In the genomic region with DNA sequence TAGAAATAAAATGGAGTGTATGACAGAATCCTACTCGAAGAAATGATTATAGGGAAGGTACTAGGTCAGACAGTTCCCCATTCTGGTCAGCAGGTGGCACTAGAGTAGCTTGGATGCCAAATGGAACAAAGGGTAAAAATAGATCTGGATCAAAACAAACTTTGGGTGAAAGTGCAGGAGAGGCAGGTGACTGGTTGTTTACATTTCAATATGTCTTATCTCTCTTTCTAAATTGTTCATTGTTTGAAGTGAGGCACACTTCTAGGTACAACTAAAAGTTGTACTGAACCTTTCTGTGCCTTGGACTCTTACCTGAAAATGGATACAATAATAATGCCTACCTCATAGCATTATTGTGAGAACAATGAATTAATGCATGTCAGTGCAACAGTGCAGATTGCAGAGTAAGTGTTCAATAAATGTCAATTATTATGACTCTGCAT, we compare ENCODE assay signal across 8 cellular contexts.
A peak's percentile ranks its signal among the peaks of the same experiment; 100 is the strongest.
DNase-seq lines count a peak whose midpoint lies in the region; ATAC-seq and TF ChIP-seq lines count a peak whose summit lies in the region.

No MANE protein-coding gene starts in this region.

- POLR2A ChIA-PET in GM10248 (lab: Yijun Ruan, JAX): no interaction called here
- POLR2A ChIA-PET in HEK293T (lab: Yijun Ruan, JAX): no interaction called here

- intact Hi-C loops in Right ventricle myocardium superior (cut with DNase I): loop anchor here (5.0 kb wide), 2 partner anchors 311 to 391 kb away; no protein-coding TSS in a partner anchor

- TF ChIP-seq CTCF in GM10248 (IDR thresholded peaks at IDR 0.05; ENCODE audit: control extremely low read depth, extremely low read depth, low read depth, missing control alignments): peak; percentile 87

- peak; percentile 63 for DNase-seq in GM10248 (ENCODE audit: extremely low spot score)
- DNase-seq in HEK293T (ENCODE audit: extremely low spot score): peak; percentile 66
- peak; percentile 1 for DNase-seq in NCI-H1092 (lab: John Stamatoyannopoulos, UW)
- DNase-seq in activated naive CD4-positive, alpha-beta T cell treated with anti-CD3 and anti-CD28 coated beads, Interleukin-2, amount 50 U/mL, for 72 hours (ENCODE audit: low spot score in 2 of 2): peak in 1 of 2 donors; percentile 63
- peak; percentile 52 for DNase-seq in Right ventricle myocardium superior
- DNase-seq in pulmonary artery endothelial cell (ENCODE audit: low read depth, low spot score): peak; percentile 24
- no peak for DNase-seq in GF-D8 (lab: John Stamatoyannopoulos, UW)

- no peaks in the 10 kb centered on the region for H3K36me3 Mint-ChIP-seq in activated naive CD4-positive, alpha-beta T cell treated with anti-CD3 and anti-CD28 coated beads, Interleukin-2, amount 50 U/mL, for 72 hours

- ATAC-seq in SK-N-SH treated with all-trans-retinoic acid at 6 μM for 48 hours: peak; percentile 90
- ATAC-seq in activated naive CD4-positive, alpha-beta T cell treated with anti-CD3 and anti-CD28 coated beads, Interleukin-2, amount 50 U/mL, for 72 hours: peak; percentile 58 to 86
- ATAC-seq in Right ventricle myocardium superior (ENCODE audit: poor library complexity): peak; percentile 96

- no peaks in the 10 kb centered on the region for H3K9me3 Mint-ChIP-seq in activated naive CD4-positive, alpha-beta T cell treated with anti-CD3 and anti-CD28 coated beads, Interleukin-2, amount 50 U/mL, for 72 hours

- CTCF ChIA-PET in GM10248 (lab: Yijun Ruan, JAX) (interaction anchor here (0.6 to 4.0 kb wide), 28 partner anchors 7 to 393 kb away, joined by 3 to 51 read pairs (median 4); partner anchors contain the start of gene OSBPL8), HEK293T (lab: Yijun Ruan, JAX) (interaction anchor here (0.7 to 1.9 kb wide), 5 partner anchors 9 to 389 kb away, joined by 3 to 11 read pairs (median 8); no protein-coding TSS in a partner anchor)

- H3K27ac Mint-ChIP-seq in activated naive CD4-positive, alpha-beta T cell treated with anti-CD3 and anti-CD28 coated beads, Interleukin-2, amount 50 U/mL, for 72 hours: no peak overlapping the region

TF ChIP-seq in HEK293T, 16 proteins besides CTCF, POLR2A, EP300 and RAD21:
- TF ChIP-seq BHLHE40 (IDR thresholded peaks at IDR 0.05; ENCODE audit: borderline replicate concordance) (no peak), SP1 (IDR thresholded peaks at IDR 0.05) (no peak), FOXK2 (IDR thresholded peaks at IDR 0.05) (no peak), CTBP1 (IDR thresholded peaks at IDR 0.05; ENCODE audit: borderline replicate concordance) (no peak), FOXA1 (IDR thresholded peaks at IDR 0.05) (no peak), FOXM1 (IDR thresholded peaks at IDR 0.05; ENCODE audit: borderline replicate concordance) (no peak), L3MBTL2 (conservative IDR thresholded peaks at IDR 0.05) (no peak), LEF1 (IDR thresholded peaks at IDR 0.05; ENCODE audit: borderline replicate concordance) (no peak), HDGF (IDR thresholded peaks at IDR 0.05; ENCODE audit: borderline replicate concordance) (no peak), NFRKB (IDR thresholded peaks at IDR 0.05) (no peak), ZNF384 (IDR thresholded peaks at IDR 0.05) (no peak)

TF ChIP-seq in SK-N-SH treated with all-trans-retinoic acid at 6 μM for 48 hours, 23 proteins besides CTCF, POLR2A, EP300 and RAD21:
- TF ChIP-seq ZNF565 (CRISPR knock-in tag; conservative IDR thresholded peaks at IDR 0.05; ENCODE audit: low read depth): no peak
TF ChIP-seq in SK-N-SH treated with all-trans-retinoic acid at 6 μM for 48 hours: peak in this region for 0.
